In the genomic region with DNA sequence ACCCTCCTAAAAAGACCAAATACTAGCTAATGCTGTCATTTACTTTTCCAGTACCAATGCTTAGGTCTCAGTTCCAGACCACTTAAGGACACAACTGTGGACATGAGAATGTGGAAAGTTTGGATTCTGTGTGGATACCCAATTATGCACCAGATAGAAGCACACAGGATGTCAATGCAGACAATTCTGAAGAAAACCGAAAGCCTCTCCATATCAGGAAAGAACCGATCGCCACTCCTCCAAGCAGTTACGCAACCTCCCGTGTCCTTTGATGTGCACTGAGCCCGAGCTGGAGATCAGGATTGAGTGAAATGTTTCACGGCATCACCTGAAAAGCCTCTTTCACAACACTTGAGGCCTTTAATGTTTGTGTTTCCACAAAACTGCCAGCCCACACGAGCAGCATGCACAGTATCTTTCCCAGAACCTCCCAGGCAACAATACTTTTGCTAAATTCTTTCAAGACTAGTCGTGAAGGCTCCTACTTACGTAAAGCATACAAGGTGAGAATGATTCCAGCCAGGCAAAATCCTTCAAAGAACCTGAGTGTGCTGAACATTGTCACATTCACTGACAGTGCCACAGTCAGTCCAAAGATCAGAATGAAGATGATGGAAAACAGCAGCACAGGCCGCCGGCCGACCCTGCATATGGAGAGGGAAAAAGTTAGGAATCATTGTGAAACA, we compare ENCODE assay signal across 1 cellular context.
TF ChIP-seq lines count a peak whose summit lies in the region.

No MANE protein-coding gene starts in this region.

TF ChIP-seq in K562, 482 proteins besides CTCF, POLR2A, EP300 and RAD21 (continues in another document):
- TF ChIP-seq, protein P1, sequence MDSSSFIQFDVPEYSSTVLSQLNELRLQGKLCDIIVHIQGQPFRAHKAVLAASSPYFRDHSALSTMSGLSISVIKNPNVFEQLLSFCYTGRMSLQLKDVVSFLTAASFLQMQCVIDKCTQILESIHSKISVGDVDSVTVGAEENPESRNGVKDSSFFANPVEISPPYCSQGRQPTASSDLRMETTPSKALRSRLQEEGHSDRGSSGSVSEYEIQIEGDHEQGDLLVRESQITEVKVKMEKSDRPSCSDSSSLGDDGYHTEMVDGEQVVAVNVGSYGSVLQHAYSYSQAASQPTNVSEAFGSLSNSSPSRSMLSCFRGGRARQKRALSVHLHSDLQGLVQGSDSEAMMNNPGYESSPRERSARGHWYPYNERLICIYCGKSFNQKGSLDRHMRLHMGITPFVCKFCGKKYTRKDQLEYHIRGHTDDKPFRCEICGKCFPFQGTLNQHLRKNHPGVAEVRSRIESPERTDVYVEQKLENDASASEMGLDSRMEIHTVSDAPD (CRISPR knock-in tag; IDR thresholded peaks at IDR 0.05): no peak
- TF ChIP-seq ZNF444 (CRISPR knock-in tag; IDR thresholded peaks at IDR 0.05) (no peak), PHB2 (IDR thresholded peaks at IDR 0.05; ENCODE audit: low read depth) (no peak), GTF2E2 (tag; IDR thresholded peaks at IDR 0.05) (no peak), CAMTA2 (CRISPR knock-in tag; conservative IDR thresholded peaks at IDR 0.05) (no peak), CBX1 (IDR thresholded peaks at IDR 0.05; ENCODE audit: low read depth) (no peak), MEIS2 (IDR thresholded peaks at IDR 0.05; ENCODE audit: partially characterized antibody) (peak; percentile 6), PCBP2 (IDR thresholded peaks at IDR 0.05; ENCODE audit: low read depth, low read length, poor library complexity, severe bottlenecking) (no peak), DPF2 (IDR thresholded peaks at IDR 0.05) (peak; percentile 52), POLR2G (IDR thresholded peaks at IDR 0.05; ENCODE audit: low read depth, low read length) (no peak), RBBP5 (IDR thresholded peaks at IDR 0.05; ENCODE audit: borderline replicate concordance, insufficient read depth, low read length, poor library complexity, severe bottlenecking) (peak; percentile 9), EHMT2 (IDR thresholded peaks at IDR 0.05) (0 out of 2 replicates have a peak, but pooled peaks have one; percentile 32), SMARCE1 (IDR thresholded peaks at IDR 0.05) (peak; percentile 56; the same call in 1 of the 2 replicates), ARNT (IDR thresholded peaks at IDR 0.05) (0 out of 4 replicates have a peak, but pooled peaks of 1 of the 2 experiments have one; percentile 69), GTF2A2 (tag; IDR thresholded peaks at IDR 0.05) (no peak), ATF7 (IDR thresholded peaks at IDR 0.05) (peak; percentile 65), EZH2 (IDR thresholded peaks at IDR 0.05; ENCODE audit: borderline replicate concordance, low read depth, low read length) (no peak), XRCC5 (IDR thresholded peaks at IDR 0.05; ENCODE audit: low read depth, low read length) (no peak), MED1 (CRISPR knock-in tag; IDR thresholded peaks at IDR 0.05; ENCODE audit: borderline replicate concordance) (no peak), EP400 (IDR thresholded peaks at IDR 0.05) (no peak), ZKSCAN3 (CRISPR knock-in tag; IDR thresholded peaks at IDR 0.05) (no peak), DIDO1 (tag; IDR thresholded peaks at IDR 0.05; ENCODE audit: low read depth) (no peak), JUN (IDR thresholded peaks at IDR 0.05; ENCODE audit: borderline replicate concordance, low read depth, low read length) (no peak), JUN (CRISPR knock-in tag; IDR thresholded peaks at IDR 0.05; ENCODE audit: borderline replicate concordance) (no peak), CEBPB (tag; IDR thresholded peaks at IDR 0.05) (peak; percentile 100), ZNF830 (CRISPR knock-in tag; IDR thresholded peaks at IDR 0.05) (no peak), ZNF384 (IDR thresholded peaks at IDR 0.05; ENCODE audit: low read depth, low read length) (no peak), SMARCA4 (IDR thresholded peaks at IDR 0.05) (no peak; the same call in none of the 2 replicates), ZFPM2 (CRISPR knock-in tag; IDR thresholded peaks at IDR 0.05) (no peak), ETV1 (tag; conservative IDR thresholded peaks at IDR 0.05; ENCODE audit: low read depth) (peak; percentile 58), KDM4B (IDR thresholded peaks at IDR 0.05; ENCODE audit: borderline replicate concordance in 2 of 2, low read depth in 1 of 2) (no peak), RAD51 (IDR thresholded peaks at IDR 0.05; ENCODE audit: borderline replicate concordance, low read depth) (no peak), NFIX (CRISPR knock-in tag; IDR thresholded peaks at IDR 0.05; ENCODE audit: low read depth) (no peak), ZNF274 (IDR thresholded peaks at IDR 0.05; ENCODE audit: borderline replicate concordance, low read depth, low read length) (no peak), NFRKB (IDR thresholded peaks at IDR 0.05; ENCODE audit: low read depth) (no peak)
- TF ChIP-seq, protein P2, sequence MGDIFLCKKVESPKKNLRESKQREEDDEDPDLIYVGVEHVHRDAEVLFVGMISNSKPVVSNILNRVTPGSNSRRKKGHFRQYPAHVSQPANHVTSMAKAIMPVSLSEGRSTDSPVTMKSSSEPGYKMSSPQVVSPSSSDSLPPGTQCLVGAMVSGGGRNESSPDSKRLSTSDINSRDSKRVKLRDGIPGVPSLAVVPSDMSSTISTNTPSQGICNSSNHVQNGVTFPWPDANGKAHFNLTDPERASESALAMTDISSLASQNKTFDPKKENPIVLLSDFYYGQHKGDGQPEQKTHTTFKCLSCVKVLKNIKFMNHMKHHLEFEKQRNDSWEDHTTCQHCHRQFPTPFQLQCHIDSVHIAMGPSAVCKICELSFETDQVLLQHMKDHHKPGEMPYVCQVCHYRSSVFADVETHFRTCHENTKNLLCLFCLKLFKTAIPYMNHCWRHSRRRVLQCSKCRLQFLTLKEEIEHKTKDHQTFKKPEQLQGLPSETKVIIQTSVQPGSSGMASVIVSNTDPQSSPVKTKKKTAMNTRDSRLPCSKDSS (IDR thresholded peaks at IDR 0.05; ENCODE audit: low read depth, partially characterized antibody): no peak
- TF ChIP-seq, protein P3, sequence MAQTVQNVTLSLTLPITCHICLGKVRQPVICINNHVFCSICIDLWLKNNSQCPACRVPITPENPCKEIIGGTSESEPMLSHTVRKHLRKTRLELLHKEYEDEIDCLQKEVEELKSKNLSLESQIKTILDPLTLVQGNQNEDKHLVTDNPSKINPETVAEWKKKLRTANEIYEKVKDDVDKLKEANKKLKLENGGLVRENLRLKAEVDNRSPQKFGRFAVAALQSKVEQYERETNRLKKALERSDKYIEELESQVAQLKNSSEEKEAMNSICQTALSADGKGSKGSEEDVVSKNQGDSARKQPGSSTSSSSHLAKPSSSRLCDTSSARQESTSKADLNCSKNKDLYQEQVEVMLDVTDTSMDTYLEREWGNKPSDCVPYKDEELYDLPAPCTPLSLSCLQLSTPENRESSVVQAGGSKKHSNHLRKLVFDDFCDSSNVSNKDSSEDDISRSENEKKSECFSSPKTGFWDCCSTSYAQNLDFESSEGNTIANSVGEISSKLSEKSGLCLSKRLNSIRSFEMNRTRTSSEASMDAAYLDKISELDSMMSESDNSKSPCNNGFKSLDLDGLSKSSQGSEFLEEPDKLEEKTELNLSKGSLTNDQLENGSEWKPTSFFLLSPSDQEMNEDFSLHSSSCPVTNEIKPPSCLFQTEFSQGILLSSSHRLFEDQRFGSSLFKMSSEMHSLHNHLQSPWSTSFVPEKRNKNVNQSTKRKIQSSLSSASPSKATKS (CRISPR knock-in tag; IDR thresholded peaks at IDR 0.05): no peak
- TF ChIP-seq, protein P4, sequence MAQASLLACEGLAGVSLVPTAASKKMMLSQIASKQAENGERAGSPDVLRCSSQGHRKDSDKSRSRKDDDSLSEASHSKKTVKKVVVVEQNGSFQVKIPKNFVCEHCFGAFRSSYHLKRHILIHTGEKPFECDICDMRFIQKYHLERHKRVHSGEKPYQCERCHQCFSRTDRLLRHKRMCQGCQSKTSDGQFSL (CRISPR knock-in tag; IDR thresholded peaks at IDR 0.05): no peak
- TF ChIP-seq, protein P4 (tag; IDR thresholded peaks at IDR 0.05): no peak
- TF ChIP-seq, protein P5, sequence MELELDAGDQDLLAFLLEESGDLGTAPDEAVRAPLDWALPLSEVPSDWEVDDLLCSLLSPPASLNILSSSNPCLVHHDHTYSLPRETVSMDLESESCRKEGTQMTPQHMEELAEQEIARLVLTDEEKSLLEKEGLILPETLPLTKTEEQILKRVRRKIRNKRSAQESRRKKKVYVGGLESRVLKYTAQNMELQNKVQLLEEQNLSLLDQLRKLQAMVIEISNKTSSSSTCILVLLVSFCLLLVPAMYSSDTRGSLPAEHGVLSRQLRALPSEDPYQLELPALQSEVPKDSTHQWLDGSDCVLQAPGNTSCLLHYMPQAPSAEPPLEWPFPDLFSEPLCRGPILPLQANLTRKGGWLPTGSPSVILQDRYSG (tag; conservative IDR thresholded peaks at IDR 0.05; ENCODE audit: low read depth): no peak
- TF ChIP-seq, protein P6, sequence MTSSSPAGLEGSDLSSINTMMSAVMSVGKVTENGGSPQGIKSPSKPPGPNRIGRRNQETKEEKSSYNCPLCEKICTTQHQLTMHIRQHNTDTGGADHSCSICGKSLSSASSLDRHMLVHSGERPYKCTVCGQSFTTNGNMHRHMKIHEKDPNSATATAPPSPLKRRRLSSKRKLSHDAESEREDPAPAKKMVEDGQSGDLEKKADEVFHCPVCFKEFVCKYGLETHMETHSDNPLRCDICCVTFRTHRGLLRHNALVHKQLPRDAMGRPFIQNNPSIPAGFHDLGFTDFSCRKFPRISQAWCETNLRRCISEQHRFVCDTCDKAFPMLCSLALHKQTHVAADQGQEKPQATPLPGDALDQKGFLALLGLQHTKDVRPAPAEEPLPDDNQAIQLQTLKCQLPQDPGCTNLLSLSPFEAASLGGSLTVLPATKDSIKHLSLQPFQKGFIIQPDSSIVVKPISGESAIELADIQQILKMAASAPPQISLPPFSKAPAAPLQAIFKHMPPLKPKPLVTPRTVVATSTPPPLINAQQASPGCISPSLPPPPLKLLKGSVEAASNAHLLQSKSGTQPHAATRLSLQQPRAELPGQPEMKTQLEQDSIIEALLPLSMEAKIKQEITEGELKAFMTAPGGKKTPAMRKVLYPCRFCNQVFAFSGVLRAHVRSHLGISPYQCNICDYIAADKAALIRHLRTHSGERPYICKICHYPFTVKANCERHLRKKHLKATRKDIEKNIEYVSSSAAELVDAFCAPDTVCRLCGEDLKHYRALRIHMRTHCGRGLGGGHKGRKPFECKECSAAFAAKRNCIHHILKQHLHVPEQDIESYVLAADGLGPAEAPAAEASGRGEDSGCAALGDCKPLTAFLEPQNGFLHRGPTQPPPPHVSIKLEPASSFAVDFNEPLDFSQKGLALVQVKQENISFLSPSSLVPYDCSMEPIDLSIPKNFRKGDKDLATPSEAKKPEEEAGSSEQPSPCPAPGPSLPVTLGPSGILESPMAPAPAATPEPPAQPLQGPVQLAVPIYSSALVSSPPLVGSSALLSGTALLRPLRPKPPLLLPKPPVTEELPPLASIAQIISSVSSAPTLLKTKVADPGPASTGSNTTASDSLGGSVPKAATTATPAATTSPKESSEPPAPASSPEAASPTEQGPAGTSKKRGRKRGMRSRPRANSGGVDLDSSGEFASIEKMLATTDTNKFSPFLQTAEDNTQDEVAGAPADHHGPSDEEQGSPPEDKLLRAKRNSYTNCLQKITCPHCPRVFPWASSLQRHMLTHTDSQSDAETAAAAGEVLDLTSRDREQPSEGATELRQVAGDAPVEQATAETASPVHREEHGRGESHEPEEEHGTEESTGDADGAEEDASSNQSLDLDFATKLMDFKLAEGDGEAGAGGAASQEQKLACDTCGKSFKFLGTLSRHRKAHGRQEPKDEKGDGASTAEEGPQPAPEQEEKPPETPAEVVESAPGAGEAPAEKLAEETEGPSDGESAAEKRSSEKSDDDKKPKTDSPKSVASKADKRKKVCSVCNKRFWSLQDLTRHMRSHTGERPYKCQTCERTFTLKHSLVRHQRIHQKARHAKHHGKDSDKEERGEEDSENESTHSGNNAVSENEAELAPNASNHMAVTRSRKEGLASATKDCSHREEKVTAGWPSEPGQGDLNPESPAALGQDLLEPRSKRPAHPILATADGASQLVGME (CRISPR knock-in tag; IDR thresholded peaks at IDR 0.05): no peak
- TF ChIP-seq, protein P7, sequence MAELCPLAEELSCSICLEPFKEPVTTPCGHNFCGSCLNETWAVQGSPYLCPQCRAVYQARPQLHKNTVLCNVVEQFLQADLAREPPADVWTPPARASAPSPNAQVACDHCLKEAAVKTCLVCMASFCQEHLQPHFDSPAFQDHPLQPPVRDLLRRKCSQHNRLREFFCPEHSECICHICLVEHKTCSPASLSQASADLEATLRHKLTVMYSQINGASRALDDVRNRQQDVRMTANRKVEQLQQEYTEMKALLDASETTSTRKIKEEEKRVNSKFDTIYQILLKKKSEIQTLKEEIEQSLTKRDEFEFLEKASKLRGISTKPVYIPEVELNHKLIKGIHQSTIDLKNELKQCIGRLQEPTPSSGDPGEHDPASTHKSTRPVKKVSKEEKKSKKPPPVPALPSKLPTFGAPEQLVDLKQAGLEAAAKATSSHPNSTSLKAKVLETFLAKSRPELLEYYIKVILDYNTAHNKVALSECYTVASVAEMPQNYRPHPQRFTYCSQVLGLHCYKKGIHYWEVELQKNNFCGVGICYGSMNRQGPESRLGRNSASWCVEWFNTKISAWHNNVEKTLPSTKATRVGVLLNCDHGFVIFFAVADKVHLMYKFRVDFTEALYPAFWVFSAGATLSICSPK (IDR thresholded peaks at IDR 0.05; ENCODE audit: borderline replicate concordance): no peak
- TF ChIP-seq, protein P8, sequence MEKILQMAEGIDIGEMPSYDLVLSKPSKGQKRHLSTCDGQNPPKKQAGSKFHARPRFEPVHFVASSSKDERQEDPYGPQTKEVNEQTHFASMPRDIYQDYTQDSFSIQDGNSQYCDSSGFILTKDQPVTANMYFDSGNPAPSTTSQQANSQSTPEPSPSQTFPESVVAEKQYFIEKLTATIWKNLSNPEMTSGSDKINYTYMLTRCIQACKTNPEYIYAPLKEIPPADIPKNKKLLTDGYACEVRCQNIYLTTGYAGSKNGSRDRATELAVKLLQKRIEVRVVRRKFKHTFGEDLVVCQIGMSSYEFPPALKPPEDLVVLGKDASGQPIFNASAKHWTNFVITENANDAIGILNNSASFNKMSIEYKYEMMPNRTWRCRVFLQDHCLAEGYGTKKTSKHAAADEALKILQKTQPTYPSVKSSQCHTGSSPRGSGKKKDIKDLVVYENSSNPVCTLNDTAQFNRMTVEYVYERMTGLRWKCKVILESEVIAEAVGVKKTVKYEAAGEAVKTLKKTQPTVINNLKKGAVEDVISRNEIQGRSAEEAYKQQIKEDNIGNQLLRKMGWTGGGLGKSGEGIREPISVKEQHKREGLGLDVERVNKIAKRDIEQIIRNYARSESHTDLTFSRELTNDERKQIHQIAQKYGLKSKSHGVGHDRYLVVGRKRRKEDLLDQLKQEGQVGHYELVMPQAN (IDR thresholded peaks at IDR 0.05; ENCODE audit: borderline replicate concordance): no peak
- TF ChIP-seq, protein P9, sequence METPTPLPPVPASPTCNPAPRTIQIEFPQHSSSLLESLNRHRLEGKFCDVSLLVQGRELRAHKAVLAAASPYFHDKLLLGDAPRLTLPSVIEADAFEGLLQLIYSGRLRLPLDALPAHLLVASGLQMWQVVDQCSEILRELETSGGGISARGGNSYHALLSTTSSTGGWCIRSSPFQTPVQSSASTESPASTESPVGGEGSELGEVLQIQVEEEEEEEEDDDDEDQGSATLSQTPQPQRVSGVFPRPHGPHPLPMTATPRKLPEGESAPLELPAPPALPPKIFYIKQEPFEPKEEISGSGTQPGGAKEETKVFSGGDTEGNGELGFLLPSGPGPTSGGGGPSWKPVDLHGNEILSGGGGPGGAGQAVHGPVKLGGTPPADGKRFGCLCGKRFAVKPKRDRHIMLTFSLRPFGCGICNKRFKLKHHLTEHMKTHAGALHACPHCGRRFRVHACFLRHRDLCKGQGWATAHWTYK (CRISPR knock-in tag; IDR thresholded peaks at IDR 0.05): no peak
